Comparison of ENCODE assay signal across 1 cellular context in the genomic region with DNA sequence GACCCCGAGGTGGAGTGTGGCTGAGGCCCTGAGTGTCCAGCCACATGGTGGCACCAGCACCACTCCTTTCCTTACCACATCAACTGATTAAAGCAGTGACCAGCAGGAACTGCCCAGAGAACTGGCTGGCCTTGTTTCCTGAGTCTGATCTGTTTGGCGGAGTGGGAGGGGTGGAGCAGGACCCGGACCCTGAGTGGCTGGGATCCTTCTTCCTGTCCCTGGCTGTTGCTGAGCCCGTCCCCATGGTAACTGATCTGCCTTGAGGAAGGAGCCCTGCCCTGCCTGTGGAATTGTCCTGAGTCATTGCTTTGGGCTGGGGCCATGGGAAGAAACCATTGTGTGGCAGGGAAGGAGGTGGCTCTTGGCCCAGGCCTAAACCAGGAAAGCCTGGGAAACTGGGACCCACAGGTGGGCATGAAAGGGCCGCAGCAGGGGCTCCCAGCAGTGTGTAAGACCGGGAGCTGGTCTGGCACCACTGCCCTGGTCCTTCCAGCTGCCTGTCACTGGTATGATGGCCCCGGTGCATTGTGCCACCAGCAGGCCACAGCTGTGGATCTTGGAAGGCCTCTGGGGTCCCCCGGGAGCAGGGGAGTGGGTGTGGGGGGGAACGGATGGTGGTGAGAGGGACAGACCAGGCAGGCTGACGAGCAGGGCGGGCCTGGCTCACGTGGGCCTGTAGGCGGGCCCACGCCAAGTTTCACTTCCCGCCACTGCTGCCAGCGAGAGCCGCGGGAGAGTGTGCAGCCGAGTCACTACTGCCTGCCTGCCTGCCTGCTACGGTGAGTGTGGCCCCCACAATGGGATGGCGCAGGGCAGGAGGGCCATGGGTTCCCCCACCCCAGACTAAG.
TF ChIP-seq lines count a peak whose summit lies in the region.

No MANE protein-coding gene starts in this region.

TF ChIP-seq in GM12878, 131 proteins besides CTCF, POLR2A, EP300 and RAD21 (continued from another document):
- TF ChIP-seq, protein P1, sequence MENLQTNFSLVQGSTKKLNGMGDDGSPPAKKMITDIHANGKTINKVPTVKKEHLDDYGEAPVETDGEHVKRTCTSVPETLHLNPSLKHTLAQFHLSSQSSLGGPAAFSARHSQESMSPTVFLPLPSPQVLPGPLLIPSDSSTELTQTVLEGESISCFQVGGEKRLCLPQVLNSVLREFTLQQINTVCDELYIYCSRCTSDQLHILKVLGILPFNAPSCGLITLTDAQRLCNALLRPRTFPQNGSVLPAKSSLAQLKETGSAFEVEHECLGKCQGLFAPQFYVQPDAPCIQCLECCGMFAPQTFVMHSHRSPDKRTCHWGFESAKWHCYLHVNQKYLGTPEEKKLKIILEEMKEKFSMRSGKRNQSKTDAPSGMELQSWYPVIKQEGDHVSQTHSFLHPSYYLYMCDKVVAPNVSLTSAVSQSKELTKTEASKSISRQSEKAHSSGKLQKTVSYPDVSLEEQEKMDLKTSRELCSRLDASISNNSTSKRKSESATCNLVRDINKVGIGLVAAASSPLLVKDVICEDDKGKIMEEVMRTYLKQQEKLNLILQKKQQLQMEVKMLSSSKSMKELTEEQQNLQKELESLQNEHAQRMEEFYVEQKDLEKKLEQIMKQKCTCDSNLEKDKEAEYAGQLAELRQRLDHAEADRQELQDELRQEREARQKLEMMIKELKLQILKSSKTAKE (IDR thresholded peaks at IDR 0.05; ENCODE audit: low read depth, poor library complexity, severe bottlenecking) = no peak
- peak; percentile 88 for TF ChIP-seq USF2 (IDR thresholded peaks at IDR 0.05; ENCODE audit: borderline replicate concordance, low read depth, low read length)
- no peak for TF ChIP-seq RFX5 (IDR thresholded peaks at IDR 0.05; ENCODE audit: low read depth, low read length)
- no peak for TF ChIP-seq NR2C1 (IDR thresholded peaks at IDR 0.05)
- TF ChIP-seq KLF5 (IDR thresholded peaks at IDR 0.05; ENCODE audit: partially characterized antibody) = no peak
- peak in 1 of 2 experiments; percentile 79; a peak in 2 of 3 replicates for TF ChIP-seq EGR1 (IDR thresholded peaks at IDR 0.05; ENCODE audit: borderline replicate concordance in 1 of 2, low read depth in 2 of 2, low read length in 2 of 2)
- no peak for TF ChIP-seq CEBPZ (IDR thresholded peaks at IDR 0.05; ENCODE audit: low read depth, low read length)
- peak; percentile 70 for TF ChIP-seq SMAD1 (IDR thresholded peaks at IDR 0.05; ENCODE audit: low read depth, partially characterized antibody)
- TF ChIP-seq JUND (IDR thresholded peaks at IDR 0.05; ENCODE audit: low read depth, low read length) = no peak
- peak; percentile 89 for TF ChIP-seq RB1 (IDR thresholded peaks at IDR 0.05; ENCODE audit: borderline replicate concordance)
- TF ChIP-seq, protein P2, sequence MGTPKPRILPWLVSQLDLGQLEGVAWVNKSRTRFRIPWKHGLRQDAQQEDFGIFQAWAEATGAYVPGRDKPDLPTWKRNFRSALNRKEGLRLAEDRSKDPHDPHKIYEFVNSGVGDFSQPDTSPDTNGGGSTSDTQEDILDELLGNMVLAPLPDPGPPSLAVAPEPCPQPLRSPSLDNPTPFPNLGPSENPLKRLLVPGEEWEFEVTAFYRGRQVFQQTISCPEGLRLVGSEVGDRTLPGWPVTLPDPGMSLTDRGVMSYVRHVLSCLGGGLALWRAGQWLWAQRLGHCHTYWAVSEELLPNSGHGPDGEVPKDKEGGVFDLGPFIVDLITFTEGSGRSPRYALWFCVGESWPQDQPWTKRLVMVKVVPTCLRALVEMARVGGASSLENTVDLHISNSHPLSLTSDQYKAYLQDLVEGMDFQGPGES (IDR thresholded peaks at IDR 0.05) = no peak; the same call in 1 of the 2 replicates
- TF ChIP-seq, protein P3, sequence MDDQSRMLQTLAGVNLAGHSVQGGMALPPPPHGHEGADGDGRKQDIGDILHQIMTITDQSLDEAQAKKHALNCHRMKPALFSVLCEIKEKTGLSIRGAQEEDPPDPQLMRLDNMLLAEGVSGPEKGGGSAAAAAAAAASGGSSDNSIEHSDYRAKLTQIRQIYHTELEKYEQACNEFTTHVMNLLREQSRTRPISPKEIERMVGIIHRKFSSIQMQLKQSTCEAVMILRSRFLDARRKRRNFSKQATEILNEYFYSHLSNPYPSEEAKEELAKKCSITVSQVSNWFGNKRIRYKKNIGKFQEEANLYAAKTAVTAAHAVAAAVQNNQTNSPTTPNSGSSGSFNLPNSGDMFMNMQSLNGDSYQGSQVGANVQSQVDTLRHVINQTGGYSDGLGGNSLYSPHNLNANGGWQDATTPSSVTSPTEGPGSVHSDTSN (IDR thresholded peaks at IDR 0.05; ENCODE audit: insufficient replicate concordance, low read depth, low read length) = peak; percentile 42
- TF ChIP-seq PAX8 (IDR thresholded peaks at IDR 0.05) = no peak
- TF ChIP-seq POLR2AphosphoS5 (IDR thresholded peaks at IDR 0.05; ENCODE audit: low read length) = peak; percentile 97
- TF ChIP-seq POLR2AphosphoS2 (IDR thresholded peaks at IDR 0.05; ENCODE audit: low read depth, low read length) = peak; percentile 90; the same call in 1 of the 2 replicates
- TF ChIP-seq HDAC6 (IDR thresholded peaks at IDR 0.05; ENCODE audit: unreplicated experiment) = peak; percentile 40
- peak; percentile 81 for TF ChIP-seq BMI1 (IDR thresholded peaks at IDR 0.05; ENCODE audit: borderline replicate concordance)
- peak; percentile 53 for TF ChIP-seq SIN3A (IDR thresholded peaks at IDR 0.05; ENCODE audit: low read depth, low read length)
- TF ChIP-seq SPI1 (IDR thresholded peaks at IDR 0.05; ENCODE audit: borderline replicate concordance, insufficient read depth, low read depth, low read length) = peak; percentile 97
- no peak for TF ChIP-seq NFIC (IDR thresholded peaks at IDR 0.05; ENCODE audit: low read depth, low read length)
- TF ChIP-seq NFXL1 (IDR thresholded peaks at IDR 0.05; ENCODE audit: borderline replicate concordance) = no peak
- no peak for TF ChIP-seq YBX1 (IDR thresholded peaks at IDR 0.05)
- TF ChIP-seq MEF2A (IDR thresholded peaks at IDR 0.05; ENCODE audit: insufficient read depth, low read depth, low read length) = no peak
- no peak for TF ChIP-seq ZNF622 (IDR thresholded peaks at IDR 0.05)
- no peak for TF ChIP-seq SREBF1 (IDR thresholded peaks at IDR 0.05; ENCODE audit: low read length)
- no peak for TF ChIP-seq MTA3 (IDR thresholded peaks at IDR 0.05; ENCODE audit: borderline replicate concordance, low read length)
- TF ChIP-seq STAT3 (IDR thresholded peaks at IDR 0.05; ENCODE audit: low read depth, low read length) = no peak
- peak; percentile 83 for TF ChIP-seq IKZF1 (conservative IDR thresholded peaks at IDR 0.05)
- TF ChIP-seq MYB (IDR thresholded peaks at IDR 0.05; ENCODE audit: borderline replicate concordance, low read depth, low read length) = no peak
